8 cellular contexts compared by ENCODE assay signal in genomic region chr3:58432905-58433304, GRCh38. TPM values are rescaled to one million over a fixed set of nuclear protein-coding genes. Genes with fewer than 3 reads are reported as not detected.
A peak's percentile ranks its signal among the peaks of the same experiment; 100 is the strongest.
DNase-seq lines count a peak whose midpoint lies in the region; ATAC-seq and TF ChIP-seq lines count a peak whose summit lies in the region.

No MANE protein-coding gene starts in this region.

- TF ChIP-seq CTCF in heart left ventricle (IDR thresholded peaks at IDR 0.05) (no peak), brain microvascular endothelial cell (IDR thresholded peaks at IDR 0.05; ENCODE audit: low read depth, low read length, missing control alignments) (no peak), uterus (IDR thresholded peaks at IDR 0.05) (no peak)

- H3K18ac ChIP-seq in mesendoderm (ENCODE audit: low read length) = no peak overlapping the region

- H3K4me3 ChIP-seq in heart left ventricle = peak overlapping the region; percentile 44 to 87 (median 76)
- H3K4me3 ChIP-seq in brain microvascular endothelial cell (ENCODE audit: low read depth, low read length) = peak overlapping the region; percentile 90
- peak overlapping the region; percentile 94 for H3K4me3 ChIP-seq in mesendoderm (ENCODE audit: low read length)
- H3K4me3 ChIP-seq in uterus = peak overlapping the region; percentile 78 to 87

- no peak overlapping the region for H3K4ac ChIP-seq in mesendoderm (ENCODE audit: low read depth, low read length)

- intact Hi-C loops in heart left ventricle (cut with DNase I) (loop anchor here in 5 of 10 donors (1.0 to 10.0 kb wide), 4 partner anchors 58 to 102 kb away; partner anchors contain the start of genes ACOX2 (in 3 of the 5), KCTD6 (in 2 of the 5) and PXK (in 1 of the 5)), cardiac septum (cut with DNase I) (loop anchor here (1.0 to 5.0 kb wide), 2 partner anchors 59 to 101 kb away; partner anchors contain the start of genes KCTD6 and PXK), uterus (cut with DNase I; ENCODE audit: low total_unique reads) (no loop called here)

- H3K4me2 ChIP-seq in mesendoderm (ENCODE audit: low read length) = peak overlapping the region; percentile 95

- TF ChIP-seq POLR2A in heart left ventricle (IDR thresholded peaks at IDR 0.05) = no peak
- TF ChIP-seq POLR2A in uterus (IDR thresholded peaks at IDR 0.05) = no peak

- H3K36me3 ChIP-seq in heart left ventricle = peaks cover 0 to 44% (median 42%) of the 10 kb centered on the region in 9 donors
- peaks cover 35% of the 10 kb centered on the region for H3K36me3 ChIP-seq in brain microvascular endothelial cell (replicated peaks)
- peaks cover 13% of the 10 kb centered on the region for H3K36me3 ChIP-seq in mesendoderm (ENCODE audit: control insufficient read depth, insufficient read depth, low read length)
- H3K36me3 ChIP-seq in uterus = no peaks in the 10 kb centered on the region

- no peaks in the 10 kb centered on the region for H3K9me3 ChIP-seq in heart left ventricle
- no peaks in the 10 kb centered on the region for H3K9me3 ChIP-seq in uterus

- H3K27ac ChIP-seq in heart left ventricle (peak overlapping the region; percentile 87 to 97 (median 92)), brain microvascular endothelial cell (peak overlapping the region; percentile 94), mesendoderm (ENCODE audit: low read depth, low read length) (peak overlapping the region; percentile 94), uterus (peak overlapping the region; percentile 89 to 94)

- in situ Hi-C loops in brain microvascular endothelial cell (cut with HindIII; ENCODE audit: low pct_ligation_motif_present, low sequenced_read_pairs) = no loop called here

- H2BK120ac ChIP-seq in mesendoderm (ENCODE audit: low read depth, low read length) = no peak overlapping the region

- no peaks in the 10 kb centered on the region for H3K27me3 ChIP-seq in heart left ventricle
- no peaks in the 10 kb centered on the region for H3K27me3 ChIP-seq in brain microvascular endothelial cell (replicated peaks)
- no peaks in the 10 kb centered on the region for H3K27me3 ChIP-seq in mesendoderm (ENCODE audit: insufficient read depth, low read length, poor library complexity)
- no peaks in the 10 kb centered on the region for H3K27me3 ChIP-seq in uterus

- H2BK15ac ChIP-seq in mesendoderm (replicated peaks; ENCODE audit: low read depth) = no peak overlapping the region

- H3K79me1 ChIP-seq in mesendoderm (ENCODE audit: low read length) = peaks cover 5% of the 10 kb centered on the region

- ATAC-seq in heart left ventricle (no peak), HG03175 (IDR thresholded peaks at IDR 0.05; ENCODE audit: unreplicated experiment) (no peak), HG02623 (IDR thresholded peaks at IDR 0.05; ENCODE audit: unreplicated experiment) (no peak)

- DNase-seq in heart left ventricle = no peak
- DNase-seq in cardiac septum (ENCODE audit: low spot score) = no peak
- no peak for DNase-seq in brain microvascular endothelial cell
- no peak for DNase-seq in mesendoderm
- no peak for DNase-seq in uterus
- no peak for DNase-seq in SK-N-DZ (ENCODE audit: low spot score)

- no peak overlapping the region for H4K8ac ChIP-seq in mesendoderm (ENCODE audit: low read depth, low read length)

- no peak overlapping the region for H4K5ac ChIP-seq in mesendoderm (ENCODE audit: low read length)

- H2AK5ac ChIP-seq in mesendoderm (ENCODE audit: low read length) = no peak overlapping the region

- WGBS in heart left ventricle, 4 donors = 50 to 55% (median 52%) methylated on average over 6 of the region's 6 CpGs
- no CpG with 5 or more reads among the region's 6 CpGs for WGBS in mesendoderm (ENCODE audit: extremely low coverage, insufficient coverage, low lambda C conversion rate)

- peak overlapping the region; percentile 97 for H3K9ac ChIP-seq in mesendoderm (ENCODE audit: low read length)

- H3K56ac ChIP-seq in mesendoderm (ENCODE audit: low read length) = peak overlapping the region; percentile 99

- H3K4me1 ChIP-seq in heart left ventricle = peaks cover 2 to 35% (median 24%) of the 10 kb centered on the region in 12 donors
- peaks cover 8% of the 10 kb centered on the region for H3K4me1 ChIP-seq in mesendoderm (ENCODE audit: control insufficient read depth, low read depth, low read length)
- H3K4me1 ChIP-seq in uterus = peaks cover 7 to 11% of the 10 kb centered on the region in 2 donors

- H2BK5ac ChIP-seq in mesendoderm (ENCODE audit: low read length) = peak overlapping the region; percentile 52

- H3K23ac ChIP-seq in mesendoderm (ENCODE audit: low read length) = no peak overlapping the region

- peaks cover 26% of the 10 kb centered on the region for H3K79me2 ChIP-seq in mesendoderm (ENCODE audit: control insufficient read depth, insufficient read depth, low read length)

RNA-seq across cellular contexts. Expression of gene PDHB, which starts 0.7 kb away (rescaled TPM):
- total RNA-seq in heart left ventricle (100 to 1,000 TPM; 154 to 274 (median 192) TPM), cardiac septum (174 TPM), uterus (100 to 1,000 TPM in 1 of 4 donors, 10 to 100 TPM in 3; 40.9 to 100 (median 49.7) TPM)
- 100 to 1,000 TPM; 133 to 257 TPM for polyA plus RNA-seq in heart left ventricle
- polyA plus RNA-seq in mesendoderm (2013, experiment 1 of 2) = 316 TPM
- 310 TPM for polyA plus RNA-seq in mesendoderm (2013, experiment 2 of 2)
- polyA plus RNA-seq in SK-N-DZ (2014; cell fraction: cytosol; rRNA removed) = 126 and 131 TPM in 2 replicates
- 58.6 and 84.8 TPM in 2 replicates for polyA plus RNA-seq in SK-N-DZ (2014; cell fraction: nucleus; rRNA removed)

RNA-seq across cellular contexts. Expression of gene KCTD6, which starts 59.0 kb away (rescaled TPM):
- 10 to 100 TPM in 1 of 9 donors, 1 to 10 TPM in 8; 5.7 to 10.5 (median 6.9) TPM for total RNA-seq in heart left ventricle
- 1 to 10 TPM; 6.8 to 7.0 TPM for polyA plus RNA-seq in heart left ventricle
- 7.5 TPM for total RNA-seq in cardiac septum
- 44.2 TPM for polyA plus RNA-seq in mesendoderm (2013, experiment 1 of 2)
- 42.6 TPM for polyA plus RNA-seq in mesendoderm (2013, experiment 2 of 2)
- 10 to 100 TPM; 21.0 to 27.4 (median 24.3) TPM for total RNA-seq in uterus
- 18.0 and 21.8 TPM in 2 replicates for polyA plus RNA-seq in SK-N-DZ (2014; cell fraction: cytosol; rRNA removed)
- 25.7 and 42.9 TPM in 2 replicates for polyA plus RNA-seq in SK-N-DZ (2014; cell fraction: nucleus; rRNA removed)
